ENCODE assay signal across 1 cellular context in genomic region chr3:150376001-150376848, GRCh38.
TF ChIP-seq lines count a peak whose summit lies in the region.

No MANE protein-coding gene starts in this region.

TF ChIP-seq in K562, 482 proteins besides CTCF, POLR2A, EP300 and RAD21 (continued from another document and continues in another):
- TF ChIP-seq, protein P1, sequence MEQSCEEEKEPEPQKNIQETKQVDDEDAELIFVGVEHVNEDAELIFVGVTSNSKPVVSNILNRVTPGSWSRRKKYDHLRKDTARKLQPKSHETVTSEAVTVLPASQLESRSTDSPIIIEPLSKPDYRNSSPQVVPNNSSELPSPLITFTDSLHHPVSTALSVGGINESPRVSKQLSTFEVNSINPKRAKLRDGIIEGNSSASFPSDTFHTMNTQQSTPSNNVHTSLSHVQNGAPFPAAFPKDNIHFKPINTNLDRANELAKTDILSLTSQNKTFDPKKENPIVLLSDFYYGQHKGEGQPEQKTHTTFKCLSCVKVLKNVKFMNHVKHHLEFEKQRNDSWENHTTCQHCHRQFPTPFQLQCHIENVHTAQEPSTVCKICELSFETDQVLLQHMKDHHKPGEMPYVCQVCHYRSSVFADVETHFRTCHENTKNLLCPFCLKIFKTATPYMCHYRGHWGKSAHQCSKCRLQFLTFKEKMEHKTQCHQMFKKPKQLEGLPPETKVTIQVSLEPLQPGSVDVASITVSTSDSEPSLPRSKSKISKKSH (CRISPR knock-in tag; IDR thresholded peaks at IDR 0.05) = no peak
- TF ChIP-seq, protein P2, sequence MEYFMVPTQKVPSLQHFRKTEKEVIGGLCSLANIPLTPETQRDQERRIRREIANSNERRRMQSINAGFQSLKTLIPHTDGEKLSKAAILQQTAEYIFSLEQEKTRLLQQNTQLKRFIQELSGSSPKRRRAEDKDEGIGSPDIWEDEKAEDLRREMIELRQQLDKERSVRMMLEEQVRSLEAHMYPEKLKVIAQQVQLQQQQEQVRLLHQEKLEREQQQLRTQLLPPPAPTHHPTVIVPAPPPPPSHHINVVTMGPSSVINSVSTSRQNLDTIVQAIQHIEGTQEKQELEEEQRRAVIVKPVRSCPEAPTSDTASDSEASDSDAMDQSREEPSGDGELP (CRISPR knock-in tag; IDR thresholded peaks at IDR 0.05; ENCODE audit: borderline replicate concordance) = no peak
- TF ChIP-seq SAFB2 (IDR thresholded peaks at IDR 0.05; ENCODE audit: borderline replicate concordance, low read depth, low read length, severe bottlenecking) (no peak), FOXP1 (CRISPR knock-in tag; IDR thresholded peaks at IDR 0.05) (no peak), ZBTB5 (IDR thresholded peaks at IDR 0.05) (no peak), PRPF4 (IDR thresholded peaks at IDR 0.05; ENCODE audit: insufficient read depth, low read depth, low read length, poor library complexity, severe bottlenecking) (no peak), ZNF436 (CRISPR knock-in tag; IDR thresholded peaks at IDR 0.05) (no peak), MCM3 (IDR thresholded peaks at IDR 0.05) (no peak), BRCA1 (IDR thresholded peaks at IDR 0.05) (no peak), BRCA1 (CRISPR knock-in tag; IDR thresholded peaks at IDR 0.05) (no peak), EWSR1 (IDR thresholded peaks at IDR 0.05; ENCODE audit: borderline replicate concordance, low read depth, partially characterized antibody) (no peak), WHSC1 (IDR thresholded peaks at IDR 0.05; ENCODE audit: low read length) (no peak), ZHX1 (conservative IDR thresholded peaks at IDR 0.05; ENCODE audit: low read length) (no peak), TBL1XR1 (IDR thresholded peaks at IDR 0.05; ENCODE audit: low read length in 2 of 2) (no peak), RBM15 (IDR thresholded peaks at IDR 0.05; ENCODE audit: insufficient read depth, low read length) (no peak), NFIX (CRISPR knock-in tag; IDR thresholded peaks at IDR 0.05; ENCODE audit: low read depth) (peak; percentile 60; the same call in 1 of the 2 replicates), HDAC1 (IDR thresholded peaks at IDR 0.05) (no peak), KDM1A (IDR thresholded peaks at IDR 0.05) (no peak), CREBBP (IDR thresholded peaks at IDR 0.05; ENCODE audit: low read depth, low read length) (no peak), RFX7 (CRISPR knock-in tag; IDR thresholded peaks at IDR 0.05) (no peak), ZBTB7A (IDR thresholded peaks at IDR 0.05; ENCODE audit: borderline replicate concordance, control insufficient read depth, low read depth, low read length) (no peak), HNRNPK (IDR thresholded peaks at IDR 0.05; ENCODE audit: low read depth, low read length, poor library complexity, severe bottlenecking) (no peak), ZNF384 (IDR thresholded peaks at IDR 0.05; ENCODE audit: low read depth, low read length) (peak; percentile 65), GATAD2B (IDR thresholded peaks at IDR 0.05; ENCODE audit: borderline replicate concordance) (no peak; the same call in 1 of the 2 replicates), HDAC2 (IDR thresholded peaks at IDR 0.05) (no peak), RFX5 (IDR thresholded peaks at IDR 0.05; ENCODE audit: low read depth, low read length) (no peak), ZNF23 (CRISPR knock-in tag; IDR thresholded peaks at IDR 0.05) (no peak), BDP1 (IDR thresholded peaks at IDR 0.05; ENCODE audit: insufficient read depth, insufficient read length) (no peak), RHOXF2B (CRISPR knock-in tag; conservative IDR thresholded peaks at IDR 0.05) (no peak), ZNF644 (tag; IDR thresholded peaks at IDR 0.05; ENCODE audit: low read depth) (peak; percentile 73; the same call in 1 of the 2 replicates), ATF7 (IDR thresholded peaks at IDR 0.05) (peak; percentile 63; the same call in 1 of the 2 replicates), DIDO1 (tag; IDR thresholded peaks at IDR 0.05; ENCODE audit: low read depth) (no peak), ZNF121 (CRISPR knock-in tag; conservative IDR thresholded peaks at IDR 0.05) (no peak)
- TF ChIP-seq, protein P3, sequence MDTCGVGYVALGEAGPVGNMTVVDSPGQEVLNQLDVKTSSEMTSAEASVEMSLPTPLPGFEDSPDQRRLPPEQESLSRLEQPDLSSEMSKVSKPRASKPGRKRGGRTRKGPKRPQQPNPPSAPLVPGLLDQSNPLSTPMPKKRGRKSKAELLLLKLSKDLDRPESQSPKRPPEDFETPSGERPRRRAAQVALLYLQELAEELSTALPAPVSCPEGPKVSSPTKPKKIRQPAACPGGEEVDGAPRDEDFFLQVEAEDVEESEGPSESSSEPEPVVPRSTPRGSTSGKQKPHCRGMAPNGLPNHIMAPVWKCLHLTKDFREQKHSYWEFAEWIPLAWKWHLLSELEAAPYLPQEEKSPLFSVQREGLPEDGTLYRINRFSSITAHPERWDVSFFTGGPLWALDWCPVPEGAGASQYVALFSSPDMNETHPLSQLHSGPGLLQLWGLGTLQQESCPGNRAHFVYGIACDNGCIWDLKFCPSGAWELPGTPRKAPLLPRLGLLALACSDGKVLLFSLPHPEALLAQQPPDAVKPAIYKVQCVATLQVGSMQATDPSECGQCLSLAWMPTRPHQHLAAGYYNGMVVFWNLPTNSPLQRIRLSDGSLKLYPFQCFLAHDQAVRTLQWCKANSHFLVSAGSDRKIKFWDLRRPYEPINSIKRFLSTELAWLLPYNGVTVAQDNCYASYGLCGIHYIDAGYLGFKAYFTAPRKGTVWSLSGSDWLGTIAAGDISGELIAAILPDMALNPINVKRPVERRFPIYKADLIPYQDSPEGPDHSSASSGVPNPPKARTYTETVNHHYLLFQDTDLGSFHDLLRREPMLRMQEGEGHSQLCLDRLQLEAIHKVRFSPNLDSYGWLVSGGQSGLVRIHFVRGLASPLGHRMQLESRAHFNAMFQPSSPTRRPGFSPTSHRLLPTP (IDR thresholded peaks at IDR 0.05; ENCODE audit: borderline replicate concordance, extremely low read depth, insufficient read length) = no peak
- TF ChIP-seq, protein P4, sequence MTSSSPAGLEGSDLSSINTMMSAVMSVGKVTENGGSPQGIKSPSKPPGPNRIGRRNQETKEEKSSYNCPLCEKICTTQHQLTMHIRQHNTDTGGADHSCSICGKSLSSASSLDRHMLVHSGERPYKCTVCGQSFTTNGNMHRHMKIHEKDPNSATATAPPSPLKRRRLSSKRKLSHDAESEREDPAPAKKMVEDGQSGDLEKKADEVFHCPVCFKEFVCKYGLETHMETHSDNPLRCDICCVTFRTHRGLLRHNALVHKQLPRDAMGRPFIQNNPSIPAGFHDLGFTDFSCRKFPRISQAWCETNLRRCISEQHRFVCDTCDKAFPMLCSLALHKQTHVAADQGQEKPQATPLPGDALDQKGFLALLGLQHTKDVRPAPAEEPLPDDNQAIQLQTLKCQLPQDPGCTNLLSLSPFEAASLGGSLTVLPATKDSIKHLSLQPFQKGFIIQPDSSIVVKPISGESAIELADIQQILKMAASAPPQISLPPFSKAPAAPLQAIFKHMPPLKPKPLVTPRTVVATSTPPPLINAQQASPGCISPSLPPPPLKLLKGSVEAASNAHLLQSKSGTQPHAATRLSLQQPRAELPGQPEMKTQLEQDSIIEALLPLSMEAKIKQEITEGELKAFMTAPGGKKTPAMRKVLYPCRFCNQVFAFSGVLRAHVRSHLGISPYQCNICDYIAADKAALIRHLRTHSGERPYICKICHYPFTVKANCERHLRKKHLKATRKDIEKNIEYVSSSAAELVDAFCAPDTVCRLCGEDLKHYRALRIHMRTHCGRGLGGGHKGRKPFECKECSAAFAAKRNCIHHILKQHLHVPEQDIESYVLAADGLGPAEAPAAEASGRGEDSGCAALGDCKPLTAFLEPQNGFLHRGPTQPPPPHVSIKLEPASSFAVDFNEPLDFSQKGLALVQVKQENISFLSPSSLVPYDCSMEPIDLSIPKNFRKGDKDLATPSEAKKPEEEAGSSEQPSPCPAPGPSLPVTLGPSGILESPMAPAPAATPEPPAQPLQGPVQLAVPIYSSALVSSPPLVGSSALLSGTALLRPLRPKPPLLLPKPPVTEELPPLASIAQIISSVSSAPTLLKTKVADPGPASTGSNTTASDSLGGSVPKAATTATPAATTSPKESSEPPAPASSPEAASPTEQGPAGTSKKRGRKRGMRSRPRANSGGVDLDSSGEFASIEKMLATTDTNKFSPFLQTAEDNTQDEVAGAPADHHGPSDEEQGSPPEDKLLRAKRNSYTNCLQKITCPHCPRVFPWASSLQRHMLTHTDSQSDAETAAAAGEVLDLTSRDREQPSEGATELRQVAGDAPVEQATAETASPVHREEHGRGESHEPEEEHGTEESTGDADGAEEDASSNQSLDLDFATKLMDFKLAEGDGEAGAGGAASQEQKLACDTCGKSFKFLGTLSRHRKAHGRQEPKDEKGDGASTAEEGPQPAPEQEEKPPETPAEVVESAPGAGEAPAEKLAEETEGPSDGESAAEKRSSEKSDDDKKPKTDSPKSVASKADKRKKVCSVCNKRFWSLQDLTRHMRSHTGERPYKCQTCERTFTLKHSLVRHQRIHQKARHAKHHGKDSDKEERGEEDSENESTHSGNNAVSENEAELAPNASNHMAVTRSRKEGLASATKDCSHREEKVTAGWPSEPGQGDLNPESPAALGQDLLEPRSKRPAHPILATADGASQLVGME (CRISPR knock-in tag; IDR thresholded peaks at IDR 0.05) = no peak
- TF ChIP-seq, protein P5, sequence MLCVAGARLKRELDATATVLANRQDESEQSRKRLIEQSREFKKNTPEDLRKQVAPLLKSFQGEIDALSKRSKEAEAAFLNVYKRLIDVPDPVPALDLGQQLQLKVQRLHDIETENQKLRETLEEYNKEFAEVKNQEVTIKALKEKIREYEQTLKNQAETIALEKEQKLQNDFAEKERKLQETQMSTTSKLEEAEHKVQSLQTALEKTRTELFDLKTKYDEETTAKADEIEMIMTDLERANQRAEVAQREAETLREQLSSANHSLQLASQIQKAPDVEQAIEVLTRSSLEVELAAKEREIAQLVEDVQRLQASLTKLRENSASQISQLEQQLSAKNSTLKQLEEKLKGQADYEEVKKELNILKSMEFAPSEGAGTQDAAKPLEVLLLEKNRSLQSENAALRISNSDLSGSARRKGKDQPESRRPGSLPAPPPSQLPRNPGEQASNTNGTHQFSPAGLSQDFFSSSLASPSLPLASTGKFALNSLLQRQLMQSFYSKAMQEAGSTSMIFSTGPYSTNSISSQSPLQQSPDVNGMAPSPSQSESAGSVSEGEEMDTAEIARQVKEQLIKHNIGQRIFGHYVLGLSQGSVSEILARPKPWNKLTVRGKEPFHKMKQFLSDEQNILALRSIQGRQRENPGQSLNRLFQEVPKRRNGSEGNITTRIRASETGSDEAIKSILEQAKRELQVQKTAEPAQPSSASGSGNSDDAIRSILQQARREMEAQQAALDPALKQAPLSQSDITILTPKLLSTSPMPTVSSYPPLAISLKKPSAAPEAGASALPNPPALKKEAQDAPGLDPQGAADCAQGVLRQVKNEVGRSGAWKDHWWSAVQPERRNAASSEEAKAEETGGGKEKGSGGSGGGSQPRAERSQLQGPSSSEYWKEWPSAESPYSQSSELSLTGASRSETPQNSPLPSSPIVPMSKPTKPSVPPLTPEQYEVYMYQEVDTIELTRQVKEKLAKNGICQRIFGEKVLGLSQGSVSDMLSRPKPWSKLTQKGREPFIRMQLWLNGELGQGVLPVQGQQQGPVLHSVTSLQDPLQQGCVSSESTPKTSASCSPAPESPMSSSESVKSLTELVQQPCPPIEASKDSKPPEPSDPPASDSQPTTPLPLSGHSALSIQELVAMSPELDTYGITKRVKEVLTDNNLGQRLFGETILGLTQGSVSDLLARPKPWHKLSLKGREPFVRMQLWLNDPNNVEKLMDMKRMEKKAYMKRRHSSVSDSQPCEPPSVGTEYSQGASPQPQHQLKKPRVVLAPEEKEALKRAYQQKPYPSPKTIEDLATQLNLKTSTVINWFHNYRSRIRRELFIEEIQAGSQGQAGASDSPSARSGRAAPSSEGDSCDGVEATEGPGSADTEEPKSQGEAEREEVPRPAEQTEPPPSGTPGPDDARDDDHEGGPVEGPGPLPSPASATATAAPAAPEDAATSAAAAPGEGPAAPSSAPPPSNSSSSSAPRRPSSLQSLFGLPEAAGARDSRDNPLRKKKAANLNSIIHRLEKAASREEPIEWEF (CRISPR knock-in tag; IDR thresholded peaks at IDR 0.05) = no peak
- TF ChIP-seq, protein P6, sequence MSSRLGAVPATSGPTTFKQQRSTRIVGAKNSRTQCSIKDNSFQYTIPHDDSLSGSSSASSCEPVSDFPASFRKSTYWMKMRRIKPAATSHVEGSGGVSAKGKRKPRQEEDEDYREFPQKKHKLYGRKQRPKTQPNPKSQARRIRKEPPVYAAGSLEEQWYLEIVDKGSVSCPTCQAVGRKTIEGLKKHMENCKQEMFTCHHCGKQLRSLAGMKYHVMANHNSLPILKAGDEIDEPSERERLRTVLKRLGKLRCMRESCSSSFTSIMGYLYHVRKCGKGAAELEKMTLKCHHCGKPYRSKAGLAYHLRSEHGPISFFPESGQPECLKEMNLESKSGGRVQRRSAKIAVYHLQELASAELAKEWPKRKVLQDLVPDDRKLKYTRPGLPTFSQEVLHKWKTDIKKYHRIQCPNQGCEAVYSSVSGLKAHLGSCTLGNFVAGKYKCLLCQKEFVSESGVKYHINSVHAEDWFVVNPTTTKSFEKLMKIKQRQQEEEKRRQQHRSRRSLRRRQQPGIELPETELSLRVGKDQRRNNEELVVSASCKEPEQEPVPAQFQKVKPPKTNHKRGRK (tag; IDR thresholded peaks at IDR 0.05) = no peak
